Comparison of ENCODE assay signal across 11 cellular contexts in genomic region chr12:11718768-11719253, GRCh38.
DNase-seq lines count a peak whose midpoint lies in the region; FAIRE-seq and TF ChIP-seq lines count a peak whose summit lies in the region.
"Had no signal": no experiment of that assay in that cellular context is flagged by ENCODE, and none has a peak within 500 bp of the region (broad histone marks: within the 10 kb centered on the region; RNA-seq: fewer than 3 reads in every experiment).

No MANE protein-coding gene starts in this region.

- H3K36me3 ChIP-seq in A673 (ENCODE audit: insufficient read depth, low read length, poor library complexity, severe bottlenecking): no peaks in the 10 kb centered on the region
- H3K36me3 ChIP-seq in bronchial epithelial cell (ENCODE audit: control insufficient read depth, insufficient read depth, low read length): peaks cover 2% of the 10 kb centered on the region
- H3K36me3 ChIP-seq in kidney (ENCODE audit: control insufficient read depth in 1 of 2, insufficient read depth in 2 of 2, low read length in 2 of 2): no peaks in the 10 kb centered on the region

- POLR2A ChIA-PET in A673 (lab: Charles Lee; ENCODE audit: low non-redundant PET): no interaction called here

- FAIRE-seq in bronchial epithelial cell (lab: Jason Lieb, UNC) (no peak), kidney (lab: Jason Lieb, UNC) (no peak)

- peaks cover 1% of the 10 kb centered on the region for H3K27me3 Mint-ChIP-seq in HFFc6 (ENCODE audit: insufficient read depth)
- no peaks in the 10 kb centered on the region for H3K27me3 Mint-ChIP-seq in activated T-helper 2 cell treated with anti-CD3 and anti-CD28 coated beads, Interferon-gamma antibody, Interleukin-2, Interleukin-4, amounts not matched to agents 10 μg/mL and 5 μg/mL and 100 μg/mL, durations not matched to agents 14 hours and 24 hours and 36 hours (ENCODE audit: low read depth)

- CTCF ChIA-PET in A673 (lab: Charles Lee): interaction anchor here (0.6 kb wide), 1 partner anchor 54 kb away, joined by 13 read pairs; no protein-coding TSS in a partner anchor

- peak overlapping the region; percentile 77 for H3K4me3 Mint-ChIP-seq in HFFc6
- no peak overlapping the region for H3K4me3 Mint-ChIP-seq in activated T-helper 2 cell treated with anti-CD3 and anti-CD28 coated beads, Interferon-gamma antibody, Interleukin-2, Interleukin-4, amounts not matched to agents 10 μg/mL and 5 μg/mL and 100 μg/mL, durations not matched to agents 14 hours and 24 hours and 36 hours (ENCODE audit: low read depth)

- DNase-seq in A673 (ENCODE audit: low spot score): peak; percentile 94
- peak; percentile 82 for DNase-seq in HFFc6
- peak; percentile 90 for DNase-seq in bronchial epithelial cell (ENCODE audit: low read depth)
- peak; percentile 90 for DNase-seq in kidney tubule cell (ENCODE audit: low spot score)
- no peak for DNase-seq in kidney
- no peak for DNase-seq in activated T-helper 2 cell treated with anti-CD3 and anti-CD28 coated beads, Interferon-gamma antibody, Interleukin-2, Interleukin-4, amounts not matched to agents 10 μg/mL and 5 μg/mL and 100 μg/mL, durations not matched to agents 14 hours and 24 hours and 36 hours (ENCODE audit: low spot score)
- DNase-seq in DMS79 treated with DMSO at 0.1 percent for 48 hours (lab: John Stamatoyannopoulos, UW): no peak
- no peak for DNase-seq in activated naive CD4-positive, alpha-beta T cell treated with anti-CD3 and anti-CD28 coated beads, Interleukin-2, amount 50 U/mL, for 16 hours
- DNase-seq: Caco-2; NCI-H187; stimulated activated CD4-positive, alpha-beta T cell treated with anti-CD3 and anti-CD28 coated beads, Interleukin-4, amount 100 ng/mL, for 24 hours had no signal

- H3K27me3 ChIP-seq in A673 (replicated peaks; ENCODE audit: insufficient read depth, low read depth, low read length, poor library complexity): no peaks in the 10 kb centered on the region
- no peaks in the 10 kb centered on the region for H3K27me3 ChIP-seq in bronchial epithelial cell (ENCODE audit: control insufficient read depth, insufficient read depth, low read length)

- no peak overlapping the region for H3K9ac ChIP-seq in kidney (ENCODE audit: low read length in 2 of 2)

- H3K9me3 ChIP-seq in A673 (ENCODE audit: low read depth, low read length, poor library complexity, severe bottlenecking) (no peaks in the 10 kb centered on the region), kidney (ENCODE audit: control insufficient read depth in 1 of 2, low read length in 2 of 2) (no peaks in the 10 kb centered on the region)
- H3K9me3 ChIP-seq: Caco-2 had no signal

- H3K4me1 Mint-ChIP-seq in HFFc6 (ENCODE audit: low read depth): peaks cover 73% of the 10 kb centered on the region
- peaks cover 44% of the 10 kb centered on the region for H3K4me1 Mint-ChIP-seq in activated T-helper 2 cell treated with anti-CD3 and anti-CD28 coated beads, Interferon-gamma antibody, Interleukin-2, Interleukin-4, amounts not matched to agents 10 μg/mL and 5 μg/mL and 100 μg/mL, durations not matched to agents 14 hours and 24 hours and 36 hours (ENCODE audit: low read depth)

- no TSS peak for BruUV-seq in A673 (replicated peaks; lab: Mats Ljungman, UMichigan)

- peak overlapping the region; percentile 80 for H3K27ac ChIP-seq in A673 (ENCODE audit: low read depth, low read length, poor library complexity, severe bottlenecking)
- H3K27ac ChIP-seq in kidney (ENCODE audit: low read depth in 2 of 2, low read length in 2 of 2): no peak overlapping the region

- H3K4me3 ChIP-seq in A673 (ENCODE audit: low read depth, low read length, poor library complexity, severe bottlenecking) (no peak overlapping the region), bronchial epithelial cell (ENCODE audit: low read depth, low read length) (no peak overlapping the region), kidney (ENCODE audit: low read length in 2 of 2) (no peak overlapping the region)

- peaks cover 18% of the 10 kb centered on the region for H3K36me3 Mint-ChIP-seq in HFFc6 (ENCODE audit: low read depth)
- H3K36me3 Mint-ChIP-seq in activated T-helper 2 cell treated with anti-CD3 and anti-CD28 coated beads, Interferon-gamma antibody, Interleukin-2, Interleukin-4, amounts not matched to agents 10 μg/mL and 5 μg/mL and 100 μg/mL, durations not matched to agents 14 hours and 24 hours and 36 hours (ENCODE audit: low read depth): peaks cover 38% of the 10 kb centered on the region

- H3K4me1 ChIP-seq in A673 (ENCODE audit: insufficient read depth, low read length, poor library complexity, severe bottlenecking) (peaks cover 59% of the 10 kb centered on the region), kidney (ENCODE audit: control insufficient read depth in 1 of 2, insufficient read depth in 1 of 2, low read depth in 1 of 2, low read length in 2 of 2) (peaks cover 8 to 9% of the 10 kb centered on the region in 2 donors)

- intact Hi-C loops in A673 (cut with micrococcal nuclease; ENCODE audit: unreplicated experiment): loop anchor here (5.0 to 10.0 kb wide), 3 partner anchors 67 to 158 kb away; no protein-coding TSS in a partner anchor
- intact Hi-C loops in kidney (cut with DNase I): no loop called here
- intact Hi-C loops in activated T-helper 2 cell treated with anti-CD3 and anti-CD28 coated beads, Interferon-gamma antibody, Interleukin-2, Interleukin-4, amounts not matched to agents 10 μg/mL and 5 μg/mL and 100 μg/mL, durations not matched to agents 14 hours and 24 hours and 36 hours (cut with micrococcal nuclease): no loop called here

- TF ChIP-seq CTCF in A673 (conservative IDR thresholded peaks at IDR 0.05; ENCODE audit: low read depth, low read length): no peak
- no peak for TF ChIP-seq CTCF in HFFc6 (IDR thresholded peaks at IDR 0.05)
- TF ChIP-seq CTCF in bronchial epithelial cell (IDR thresholded peaks at IDR 0.05; ENCODE audit: insufficient read depth, low read length, severe bottlenecking): no peak
- no peak for TF ChIP-seq CTCF in kidney (IDR thresholded peaks at IDR 0.05; ENCODE audit: borderline replicate concordance, extremely low read depth, insufficient read depth)

- H3K27ac Mint-ChIP-seq in HFFc6: peak overlapping the region; percentile 96
- H3K27ac Mint-ChIP-seq in activated T-helper 2 cell treated with anti-CD3 and anti-CD28 coated beads, Interferon-gamma antibody, Interleukin-2, Interleukin-4, amounts not matched to agents 10 μg/mL and 5 μg/mL and 100 μg/mL, durations not matched to agents 14 hours and 24 hours and 36 hours: no peak overlapping the region

- no peaks in the 10 kb centered on the region for H3K9me3 Mint-ChIP-seq in HFFc6
- no peaks in the 10 kb centered on the region for H3K9me3 Mint-ChIP-seq in activated T-helper 2 cell treated with anti-CD3 and anti-CD28 coated beads, Interferon-gamma antibody, Interleukin-2, Interleukin-4, amounts not matched to agents 10 μg/mL and 5 μg/mL and 100 μg/mL, durations not matched to agents 14 hours and 24 hours and 36 hours

Comparison
In these comparisons a context has a peak if more than half of its experiments do, and no peak if none do; other contexts are left out.
1. DNase-seq: peak in A673 (single experiment), HFFc6 (single experiment), bronchial epithelial cell (single experiment) and kidney tubule cell (single experiment); none in kidney (single experiment), activated T-helper 2 cell treated with anti-CD3 and anti-CD28 coated beads, Interferon-gamma antibody, Interleukin-2, Interleukin-4, amounts not matched to agents 10 μg/mL and 5 μg/mL and 100 μg/mL, durations not matched to agents 14 hours and 24 hours and 36 hours (single experiment), DMS79 treated with DMSO at 0.1 percent for 48 hours (single experiment) and activated naive CD4-positive, alpha-beta T cell treated with anti-CD3 and anti-CD28 coated beads, Interleukin-2, amount 50 U/mL, for 16 hours (single experiment).